In genomic region chr17:63452091-63452978, GRCh38 we compare ENCODE assay signal across 21 cellular contexts. TPM values are rescaled to one million over a fixed set of nuclear protein-coding genes. Genes with fewer than 3 reads are reported as not detected.
"Had no signal": no experiment of that assay in that cellular context is flagged by ENCODE, and none has a peak within 500 bp of the region (broad histone marks: within the 10 kb centered on the region; RNA-seq: fewer than 3 reads in every experiment).

No MANE protein-coding gene starts in this region.

- ATAC-seq: effector memory CD8-positive, alpha-beta T cell; heart right ventricle; left lobe of liver; naive thymus-derived CD4-positive, alpha-beta T cell; stimulated activated naive CD8-positive, alpha-beta T cell treated with anti-CD3 and anti-CD28 coated beads, Interleukin-15, amount 100 ng/mL, for 72 hours had no signal

- H3K9me3 Mint-ChIP-seq: activated naive CD8-positive, alpha-beta T cell treated with anti-CD3 and anti-CD28 coated beads, Interleukin-2, amount 10 ng/mL, durations not matched to agents 7 days and 5 days; dendritic cell treated with granulocyte-macrophage colony-stimulating factor and Interleukin-4, amounts not matched to agents 40 ng/mL and 50 ng/mL, for 4 days; effector memory CD8-positive, alpha-beta T cell; stimulated activated naive CD8-positive, alpha-beta T cell treated with anti-CD3 and anti-CD28 coated beads, Interleukin-15, amount 100 ng/mL, for 72 hours had no signal

- H3K27ac ChIP-seq: epithelial cell of prostate, heart right ventricle, skin epidermis, testis had no signal

- H3K4me3 Mint-ChIP-seq: activated naive CD8-positive, alpha-beta T cell treated with anti-CD3 and anti-CD28 coated beads, Interleukin-2, amount 10 ng/mL, durations not matched to agents 7 days and 5 days; dendritic cell treated with granulocyte-macrophage colony-stimulating factor and Interleukin-4, amounts not matched to agents 40 ng/mL and 50 ng/mL, for 4 days; effector memory CD8-positive, alpha-beta T cell; naive thymus-derived CD4-positive, alpha-beta T cell; stimulated activated naive CD8-positive, alpha-beta T cell treated with anti-CD3 and anti-CD28 coated beads, Interleukin-15, amount 100 ng/mL, for 72 hours had no signal

- DNase-seq: activated CD4-positive, alpha-beta T cell treated with anti-CD3 and anti-CD28 coated beads for 1 hour; activated CD4-positive, alpha-beta T cell treated with anti-CD3 and anti-CD28 coated beads, Interleukin-2, amount 50 U/mL, for 4 hours; activated naive CD4-positive, alpha-beta T cell; activated naive CD8-positive, alpha-beta T cell treated with anti-CD3 and anti-CD28 coated beads, Interleukin-2, amount 10 ng/mL, durations not matched to agents 7 days and 5 days; activated T-cell treated with anti-CD3 and anti-CD28 coated beads for 4 hours; anterior cingulate cortex; cerebellar nuclear complex; effector memory CD8-positive, alpha-beta T cell; heart right ventricle; naive thymus-derived CD4-positive, alpha-beta T cell; stimulated activated CD4-positive, alpha-beta T cell treated with anti-CD3 and anti-CD28 coated beads, Interleukin-4, amount 100 ng/mL, for 4 hours; stimulated activated CD8-positive, alpha-beta memory T cell treated with anti-CD3 and anti-CD28 coated beads, Interleukin-4, amount 100 ng/mL, for 48 hours; stimulated activated naive CD8-positive, alpha-beta T cell treated with anti-CD3 and anti-CD28 coated beads, Interleukin-15, amount 100 ng/mL, for 72 hours; T-helper 1 cell; T1000; testis had no signal

- FAIRE-seq: frontal cortex had no signal

- H3K36me3 Mint-ChIP-seq: activated naive CD8-positive, alpha-beta T cell treated with anti-CD3 and anti-CD28 coated beads, Interleukin-2, amount 10 ng/mL, durations not matched to agents 7 days and 5 days had no signal

- H3K27me3 Mint-ChIP-seq: effector memory CD8-positive, alpha-beta T cell had no signal

- H3K36me3 ChIP-seq: heart right ventricle had no signal

- H3K4me3 ChIP-seq: heart right ventricle, skin epidermis, testis had no signal

- H3K27ac Mint-ChIP-seq: activated naive CD8-positive, alpha-beta T cell treated with anti-CD3 and anti-CD28 coated beads, Interleukin-2, amount 10 ng/mL, durations not matched to agents 7 days and 5 days; dendritic cell treated with granulocyte-macrophage colony-stimulating factor and Interleukin-4, amounts not matched to agents 40 ng/mL and 50 ng/mL, for 4 days; effector memory CD8-positive, alpha-beta T cell; naive thymus-derived CD4-positive, alpha-beta T cell; stimulated activated naive CD8-positive, alpha-beta T cell treated with anti-CD3 and anti-CD28 coated beads, Interleukin-15, amount 100 ng/mL, for 72 hours had no signal

- H3K9me3 ChIP-seq: heart right ventricle, testis had no signal

- H3K27me3 ChIP-seq: heart right ventricle, testis had no signal

RNA-seq across cellular contexts. Expression of gene ACE, which starts 24.5 kb away (rescaled TPM):
- polyA plus RNA-seq: naive thymus-derived CD4-positive, alpha-beta T cell had no signal
